In the genomic region with DNA sequence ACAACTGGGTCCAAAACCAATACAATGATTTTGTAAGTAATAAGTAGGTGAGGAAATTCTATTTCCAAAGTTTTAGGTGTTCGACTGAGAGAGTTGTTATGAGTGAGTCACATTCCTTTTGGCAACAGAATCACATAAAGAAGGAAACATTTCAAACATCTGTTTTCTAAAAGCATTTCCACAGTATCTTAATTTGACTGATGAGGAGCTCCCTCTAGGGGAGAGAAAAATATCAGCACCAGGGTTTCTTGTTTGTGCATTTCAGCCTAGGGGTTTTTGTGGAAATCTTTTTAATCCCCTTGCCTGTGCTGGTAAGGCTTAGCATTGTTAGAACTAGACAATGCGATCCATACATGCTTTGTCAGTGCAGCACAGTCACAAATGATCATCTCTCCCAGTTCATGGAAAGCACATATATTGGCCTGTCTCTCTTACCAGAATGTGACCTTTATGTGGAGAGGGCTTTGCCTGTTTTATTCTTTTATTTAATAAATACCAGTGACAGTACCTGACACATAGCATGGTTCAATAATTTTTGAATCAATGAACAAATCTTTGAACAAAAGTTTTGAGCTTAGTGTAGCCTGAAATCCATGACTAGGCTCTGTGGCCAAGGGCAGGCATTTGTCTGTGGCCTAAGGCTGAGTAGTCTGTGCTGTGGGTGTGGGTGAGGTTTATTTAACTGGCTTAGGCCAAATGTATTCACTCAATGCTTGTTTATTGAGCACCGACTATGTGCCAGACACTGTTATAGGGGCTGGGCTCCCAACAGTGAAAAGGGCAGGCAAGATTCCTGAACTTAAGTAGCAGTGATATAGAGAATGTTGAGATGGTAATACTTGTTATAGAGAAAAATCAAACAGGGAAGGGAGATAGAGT, we compare ENCODE assay signal across 8 cellular contexts. TPM values are rescaled to one million over a fixed set of nuclear protein-coding genes. Genes with fewer than 3 reads are reported as not detected.
DNase-seq lines count a peak whose midpoint lies in the region; ATAC-seq, FAIRE-seq and TF ChIP-seq lines count a peak whose summit lies in the region.

No MANE protein-coding gene starts in this region.

- CTCF ChIA-PET in AG04450 (lab: Charles Lee): interaction anchor here (0.6 to 2.2 kb wide), 23 partner anchors 9 to 411 kb away, joined by 3 to 13 read pairs (median 4); a partner anchor contains a TSS

- no peak overlapping the region for H3K27ac ChIP-seq in AG04450 (ENCODE audit: low read depth, low read length)

- no peaks in the 10 kb centered on the region for H3K9me3 ChIP-seq in AG04450 (ENCODE audit: control insufficient read depth, insufficient read depth, low read length)

- peak; percentile 48 for DNase-seq in AG04450 (ENCODE audit: low read depth, low spot score)
- DNase-seq in NCI-H1694 treated with DMSO at 0.1 percent for 48 hours (lab: John Stamatoyannopoulos, UW): peak; percentile 41
- DNase-seq in glomerular visceral epithelial cell (ENCODE audit: extremely low spot score): peak; percentile 54
- DNase-seq in renal cortical epithelial cell (ENCODE audit: low read depth): peak; percentile 86

- peak; percentile 90 for FAIRE-seq in G401.6 (lab: Jason Lieb, UNC)

- POLR2A ChIA-PET in AG04450 (lab: Yijun Ruan, JAX): no interaction called here

- H3K4me3 ChIP-seq in AG04450 (ENCODE audit: low read depth, low read length) (no peak overlapping the region), WI38 (ENCODE audit: low read depth, low read length) (no peak overlapping the region)

- no peak for ATAC-seq in GM19455 (IDR thresholded peaks at IDR 0.05; ENCODE audit: unreplicated experiment)
- no peak for ATAC-seq in HG02973 (IDR thresholded peaks at IDR 0.05; ENCODE audit: unreplicated experiment)

- TF ChIP-seq CTCF in AG04450 (IDR thresholded peaks at IDR 0.05; ENCODE audit: low read depth, low read length): peak; percentile 83
- TF ChIP-seq CTCF in WI38 (IDR thresholded peaks at IDR 0.05; ENCODE audit: low read depth, low read length): peak; percentile 62

- peaks cover 10% of the 10 kb centered on the region for H3K27me3 ChIP-seq in AG04450 (ENCODE audit: control insufficient read depth, insufficient read depth, low read length)

RNA-seq across cellular contexts. Expression of a gene that starts 21.1 kb away (rescaled TPM):
- not detected in 2 replicates for polyA plus RNA-seq in AG04450 (2011; rRNA removed)
- polyA minus RNA-seq in AG04450 (2011; rRNA and poly(A)+ RNA removed): not detected in 2 replicates
- not detected in 2 replicates for total RNA-seq in renal cortical epithelial cell
